17 cellular contexts compared by ENCODE assay signal in genomic region chr15:75720297-75720696, GRCh38. TPM values are rescaled to one million over a fixed set of nuclear protein-coding genes. Genes with fewer than 3 reads are reported as not detected.
"Had no signal": no experiment of that assay in that cellular context is flagged by ENCODE, and none has a peak within 500 bp of the region (broad histone marks: within the 10 kb centered on the region; RNA-seq: fewer than 3 reads in every experiment).

No MANE protein-coding gene starts in this region.

- DNase-seq: colonic mucosa; dermis blood vessel endothelial cell; heart left ventricle; islet precursor cell; left ventricle myocardium inferior; midbrain; small intestine; stimulated activated CD4-positive, alpha-beta T cell treated with anti-CD3 and anti-CD28 coated beads, Interleukin-12 subunit alpha, Interleukin-12 subunit beta, amount 100 ng/mL, for 4 hours; stimulated activated naive CD4-positive, alpha-beta T cell; tibial artery; upper lobe of right lung had no signal

- H3K4me3 ChIP-seq: colonic mucosa, heart left ventricle, left ventricle myocardium inferior, lung, neural progenitor cell, psoas muscle, tibial artery, upper lobe of right lung, vagina had no signal

- H3K4me1 ChIP-seq: neural progenitor cell, parathyroid adenoma had no signal

- H3K9me3 Mint-ChIP-seq: natural killer cell treated with Interleukin-12 subunit alpha and Interleukin-12 subunit beta and Interleukin-15 and Interleukin-18, amount 100 ng/mL, for 72 hours; neural progenitor cell had no signal

- H3K27ac ChIP-seq: colonic mucosa, left ventricle myocardium inferior, neural progenitor cell, parathyroid adenoma, psoas muscle, upper lobe of right lung, vagina had no signal

- H3K4me3 Mint-ChIP-seq: natural killer cell treated with Interleukin-12 subunit alpha and Interleukin-12 subunit beta and Interleukin-15 and Interleukin-18, amount 100 ng/mL, for 72 hours; neural progenitor cell had no signal

- H3K27me3 ChIP-seq: colonic mucosa, heart left ventricle, neural progenitor cell, tibial artery, upper lobe of right lung, vagina had no signal

- H3K36me3 ChIP-seq: colonic mucosa, heart left ventricle, left ventricle myocardium inferior, neural progenitor cell, tibial artery, upper lobe of right lung, vagina had no signal

- H2AFZ ChIP-seq: neural progenitor cell, parathyroid adenoma had no signal

- H3K9me3 ChIP-seq: colonic mucosa, heart left ventricle, left ventricle myocardium inferior, psoas muscle, tibial artery, upper lobe of right lung, vagina had no signal

- H3K36me3 Mint-ChIP-seq: natural killer cell treated with Interleukin-12 subunit alpha and Interleukin-12 subunit beta and Interleukin-15 and Interleukin-18, amount 100 ng/mL, for 72 hours; neural progenitor cell had no signal

- H3K4me2 ChIP-seq: neural progenitor cell had no signal

- H3K79me2 ChIP-seq: parathyroid adenoma had no signal

RNA-seq across cellular contexts. Expression of gene CSPG4, which starts 7.6 kb away (rescaled TPM):
- total RNA-seq: natural killer cell treated with Interleukin-12 subunit alpha and Interleukin-12 subunit beta and Interleukin-15 and Interleukin-18, amount 100 ng/mL, for 72 hours had no signal
